11 cellular contexts compared by ENCODE assay signal in genomic region chr10:128061306-128062300, GRCh38.
A peak's percentile ranks its signal among the peaks of the same experiment; 100 is the strongest.
DNase-seq lines count a peak whose midpoint lies in the region; ATAC-seq and TF ChIP-seq lines count a peak whose summit lies in the region.
"Had no signal": no experiment of that assay in that cellular context is flagged by ENCODE, and none has a peak within 500 bp of the region (broad histone marks: within the 10 kb centered on the region; RNA-seq: fewer than 3 reads in every experiment).

No MANE protein-coding gene starts in this region.

- no peak overlapping the region for H4K8ac ChIP-seq in mesendoderm (ENCODE audit: low read depth, low read length)

- no peak overlapping the region for H2AK5ac ChIP-seq in mesendoderm (ENCODE audit: low read length)

- peak overlapping the region; percentile 56 for H3K56ac ChIP-seq in mesendoderm (ENCODE audit: low read length)

- H3K4me3 ChIP-seq in mesendoderm (ENCODE audit: low read length) = no peak overlapping the region

- H4K5ac ChIP-seq in mesendoderm (ENCODE audit: low read length) = no peak overlapping the region

- intact Hi-C loops in activated T-helper 1 cell treated with anti-CD3 and anti-CD28 coated beads, Interleukin-12 subunit alpha, Interleukin-12 subunit beta, Interleukin-2, Interleukin-4 antibody, amounts not matched to agents 30 ng/mL and 10 ng/mL and 1 ng/mL, durations not matched to agents 14 hours and 24 hours and 36 hours (cut with micrococcal nuclease) = no loop called here

- no peak overlapping the region for H3K18ac ChIP-seq in mesendoderm (ENCODE audit: low read length)

- no peaks in the 10 kb centered on the region for H3K27me3 Mint-ChIP-seq in stimulated activated naive CD8-positive, alpha-beta T cell treated with anti-CD3 and anti-CD28 coated beads, Interleukin-15, Interleukin-2, amounts not matched to agents 100 ng/mL and 50 ng/mL, for 24 hours
- no peaks in the 10 kb centered on the region for H3K27me3 Mint-ChIP-seq in activated T-helper 1 cell treated with anti-CD3 and anti-CD28 coated beads, Interleukin-12 subunit alpha, Interleukin-12 subunit beta, Interleukin-2, Interleukin-4 antibody, amounts not matched to agents 30 ng/mL and 10 ng/mL and 1 ng/mL, durations not matched to agents 14 hours and 24 hours and 36 hours (ENCODE audit: insufficient read depth)

- H3K4me2 ChIP-seq in mesendoderm (ENCODE audit: low read length) = no peak overlapping the region

- peak overlapping the region; percentile 99 for H3K27ac Mint-ChIP-seq in stimulated activated naive CD8-positive, alpha-beta T cell treated with anti-CD3 and anti-CD28 coated beads, Interleukin-15, Interleukin-2, amounts not matched to agents 100 ng/mL and 50 ng/mL, for 24 hours
- H3K27ac Mint-ChIP-seq in activated T-helper 1 cell treated with anti-CD3 and anti-CD28 coated beads, Interleukin-12 subunit alpha, Interleukin-12 subunit beta, Interleukin-2, Interleukin-4 antibody, amounts not matched to agents 30 ng/mL and 10 ng/mL and 1 ng/mL, durations not matched to agents 14 hours and 24 hours and 36 hours = peak overlapping the region; percentile 93

- no CpG with 5 or more reads among the region's 14 CpGs for WGBS in mesendoderm (ENCODE audit: extremely low coverage, insufficient coverage, low lambda C conversion rate)

- H3K36me3 ChIP-seq in mesendoderm (ENCODE audit: control insufficient read depth, insufficient read depth, low read length) = no peaks in the 10 kb centered on the region

- H3K4ac ChIP-seq in mesendoderm (ENCODE audit: low read depth, low read length) = no peak overlapping the region

- no peak for TF ChIP-seq CTCF in GM13977 (IDR thresholded peaks at IDR 0.05; ENCODE audit: extremely low read depth, insufficient read depth, missing control alignments)

- no peak for DNase-seq in stimulated activated naive CD8-positive, alpha-beta T cell treated with anti-CD3 and anti-CD28 coated beads, Interleukin-15, Interleukin-2, amounts not matched to agents 100 U/mL and 50 U/mL, for 24 hours
- DNase-seq in activated T-helper 1 cell treated with anti-CD3 and anti-CD28 coated beads, Interleukin-12 subunit alpha, Interleukin-12 subunit beta, Interleukin-2, Interleukin-4 antibody, amounts not matched to agents 30 ng/mL and 10 ng/mL and 1 ng/mL, durations not matched to agents 14 hours and 24 hours and 36 hours (ENCODE audit: low spot score) = no peak
- DNase-seq in mesendoderm (no peak), RKO (ENCODE audit: low spot score) (no peak), GM13977 (ENCODE audit: low spot score) (no peak), NCI-H187 (lab: John Stamatoyannopoulos, UW) (no peak), retina (no peak)
- DNase-seq: activated gamma-delta T cell, kidney glomerular epithelial cell, RPMI8226 had no signal

- H3K4me1 Mint-ChIP-seq in stimulated activated naive CD8-positive, alpha-beta T cell treated with anti-CD3 and anti-CD28 coated beads, Interleukin-15, Interleukin-2, amounts not matched to agents 100 ng/mL and 50 ng/mL, for 24 hours (ENCODE audit: low read depth) = peaks cover 86% of the 10 kb centered on the region
- peaks cover 54% of the 10 kb centered on the region for H3K4me1 Mint-ChIP-seq in activated T-helper 1 cell treated with anti-CD3 and anti-CD28 coated beads, Interleukin-12 subunit alpha, Interleukin-12 subunit beta, Interleukin-2, Interleukin-4 antibody, amounts not matched to agents 30 ng/mL and 10 ng/mL and 1 ng/mL, durations not matched to agents 14 hours and 24 hours and 36 hours (ENCODE audit: low read depth)

- H3K9ac ChIP-seq in mesendoderm (ENCODE audit: low read length) = no peak overlapping the region

- ATAC-seq in stimulated activated naive CD8-positive, alpha-beta T cell treated with anti-CD3 and anti-CD28 coated beads, Interleukin-15, Interleukin-2, amounts not matched to agents 100 U/mL and 50 U/mL, for 24 hours = no peak

- in situ Hi-C loops in GM13977 (cut with MboI; ENCODE audit: low pct_unique_long_range_greater_than_20kb, low sequenced_read_pairs, unreplicated experiment) = no loop called here

- H3K27ac ChIP-seq in mesendoderm (ENCODE audit: low read depth, low read length) = no peak overlapping the region

- peak overlapping the region; percentile 81 for H3K4me3 Mint-ChIP-seq in stimulated activated naive CD8-positive, alpha-beta T cell treated with anti-CD3 and anti-CD28 coated beads, Interleukin-15, Interleukin-2, amounts not matched to agents 100 ng/mL and 50 ng/mL, for 24 hours
- no peak overlapping the region for H3K4me3 Mint-ChIP-seq in activated T-helper 1 cell treated with anti-CD3 and anti-CD28 coated beads, Interleukin-12 subunit alpha, Interleukin-12 subunit beta, Interleukin-2, Interleukin-4 antibody, amounts not matched to agents 30 ng/mL and 10 ng/mL and 1 ng/mL, durations not matched to agents 14 hours and 24 hours and 36 hours

- no peak overlapping the region for H2BK5ac ChIP-seq in mesendoderm (ENCODE audit: low read length)

- peaks cover 73% of the 10 kb centered on the region for H3K36me3 Mint-ChIP-seq in stimulated activated naive CD8-positive, alpha-beta T cell treated with anti-CD3 and anti-CD28 coated beads, Interleukin-15, Interleukin-2, amounts not matched to agents 100 ng/mL and 50 ng/mL, for 24 hours (ENCODE audit: low read depth)
- peaks cover 53% of the 10 kb centered on the region for H3K36me3 Mint-ChIP-seq in activated T-helper 1 cell treated with anti-CD3 and anti-CD28 coated beads, Interleukin-12 subunit alpha, Interleukin-12 subunit beta, Interleukin-2, Interleukin-4 antibody, amounts not matched to agents 30 ng/mL and 10 ng/mL and 1 ng/mL, durations not matched to agents 14 hours and 24 hours and 36 hours (ENCODE audit: low read depth)

- H2BK15ac ChIP-seq in mesendoderm (replicated peaks; ENCODE audit: low read depth) = no peak overlapping the region

- H3K79me1 ChIP-seq in mesendoderm (ENCODE audit: low read length) = no peaks in the 10 kb centered on the region

- H3K23ac ChIP-seq in mesendoderm (ENCODE audit: low read length) = no peak overlapping the region

- H3K79me2 ChIP-seq in mesendoderm (ENCODE audit: control insufficient read depth, insufficient read depth, low read length) = no peaks in the 10 kb centered on the region

- no peaks in the 10 kb centered on the region for H3K27me3 ChIP-seq in mesendoderm (ENCODE audit: insufficient read depth, low read length, poor library complexity)

- no peak overlapping the region for H2BK120ac ChIP-seq in mesendoderm (ENCODE audit: low read depth, low read length)

- peaks cover 10% of the 10 kb centered on the region for H3K4me1 ChIP-seq in mesendoderm (ENCODE audit: control insufficient read depth, low read depth, low read length)

- H3K9me3 Mint-ChIP-seq in stimulated activated naive CD8-positive, alpha-beta T cell treated with anti-CD3 and anti-CD28 coated beads, Interleukin-15, Interleukin-2, amounts not matched to agents 100 ng/mL and 50 ng/mL, for 24 hours = no peaks in the 10 kb centered on the region
- H3K9me3 Mint-ChIP-seq in activated T-helper 1 cell treated with anti-CD3 and anti-CD28 coated beads, Interleukin-12 subunit alpha, Interleukin-12 subunit beta, Interleukin-2, Interleukin-4 antibody, amounts not matched to agents 30 ng/mL and 10 ng/mL and 1 ng/mL, durations not matched to agents 14 hours and 24 hours and 36 hours = no peaks in the 10 kb centered on the region
